Comparison of ENCODE assay signal across 14 cellular contexts in the genomic region with DNA sequence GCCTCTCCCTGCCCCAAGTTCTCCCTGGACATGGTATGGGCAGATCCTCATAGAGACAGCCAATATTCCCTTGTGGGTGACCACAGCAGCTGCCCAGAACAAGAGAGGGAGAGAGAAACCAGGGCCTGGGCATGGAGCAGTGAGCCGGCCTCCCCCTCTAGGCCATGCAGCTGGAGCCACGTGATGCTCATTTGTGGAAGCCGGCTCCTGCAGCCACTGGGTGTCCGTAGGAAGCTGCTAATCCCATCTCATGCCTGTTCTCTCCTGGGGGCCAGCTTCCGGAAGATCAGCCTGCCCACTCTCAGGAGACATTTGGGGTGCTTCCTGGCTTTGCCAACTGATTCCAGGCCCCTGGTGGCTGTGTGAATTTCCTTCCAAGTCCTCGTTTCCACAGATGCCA. TPM values are rescaled to one million over a fixed set of nuclear protein-coding genes. Genes with fewer than 3 reads are reported as not detected.
DNase-seq lines count a peak whose midpoint lies in the region; ATAC-seq, FAIRE-seq and TF ChIP-seq lines count a peak whose summit lies in the region.
"Had no signal": no experiment of that assay in that cellular context is flagged by ENCODE, and none has a peak within 500 bp of the region (broad histone marks: within the 10 kb centered on the region; RNA-seq: fewer than 3 reads in every experiment).

No MANE protein-coding gene starts in this region.

- H3K4me1 ChIP-seq in BE2C = peaks cover 18% of the 10 kb centered on the region
- H3K4me1 ChIP-seq in Panc1 (ENCODE audit: control insufficient read depth, insufficient read depth, low read length) = peaks cover 10% of the 10 kb centered on the region
- peaks cover 0 to 1% (median 0%) of the 10 kb centered on the region in 4 experiments; a peak in 2 of 7 replicates for H3K4me1 ChIP-seq in H1 (replicated peaks in 1 of 4; ENCODE audit: control insufficient read depth in 3 of 4, insufficient read depth in 4 of 4, low read length in 3 of 4)
- no peaks in the 10 kb centered on the region for H3K4me1 ChIP-seq in testis

- H3K36me3 ChIP-seq in BE2C = no peaks in the 10 kb centered on the region
- H3K36me3 ChIP-seq in Panc1 (ENCODE audit: control insufficient read depth, insufficient read depth, low read length) = no peaks in the 10 kb centered on the region
- no peaks in the 10 kb centered on the region for H3K36me3 ChIP-seq in H1 (ENCODE audit: control insufficient read depth in 2 of 4, insufficient read depth in 4 of 4, low read length in 3 of 4)
- H3K36me3 ChIP-seq in testis (ENCODE audit: low read depth, missing control alignments) = no peaks in the 10 kb centered on the region

- H3K27me3 Mint-ChIP-seq in neural crest cell (ENCODE audit: low read depth) (peaks cover 11% of the 10 kb centered on the region), HFFc6 (ENCODE audit: insufficient read depth) (peaks cover 63% of the 10 kb centered on the region)

- H3K4me3 ChIP-seq in BE2C (ENCODE audit: low read depth, low read length) (no peak overlapping the region), Panc1 (ENCODE audit: low read depth in 2 of 2, low read length in 2 of 2) (no peak overlapping the region), H1 (ENCODE audit: extremely low read depth in 1 of 4, insufficient read depth in 2 of 4, low read depth in 3 of 4, low read length in 4 of 4) (no peak overlapping the region), testis (no peak overlapping the region)

- no peak overlapping the region for H3K56ac ChIP-seq in H1 (replicated peaks; ENCODE audit: insufficient read length, low read depth, low read length)

- H3K9ac ChIP-seq in H1 (replicated peaks in 1 of 4; ENCODE audit: extremely low read depth in 1 of 4, low read depth in 3 of 4, low read length in 3 of 4) = no peak overlapping the region; a peak in 2 of 7 replicates

- H2BK12ac ChIP-seq in H1 (ENCODE audit: low read depth, low read length) = 0 out of 2 replicates have a peak overlapping the region, but pooled peaks have one; percentile 23

- H3K27me3 ChIP-seq in BE2C (no peaks in the 10 kb centered on the region), Panc1 (ENCODE audit: control insufficient read depth, insufficient read depth, low read length) (no peaks in the 10 kb centered on the region), H1 (replicated peaks in 1 of 4; ENCODE audit: control insufficient read depth in 3 of 4, extremely low read depth in 1 of 4, insufficient read depth in 3 of 4, low read length in 3 of 4) (no peaks in the 10 kb centered on the region), testis (no peaks in the 10 kb centered on the region)

- in situ Hi-C loops in Panc1 (cut with HindIII; ENCODE audit: low pct_unique_long_range_greater_than_20kb, low sequenced_read_pairs) = no loop called here

- no peaks in the 10 kb centered on the region for H3K79me2 ChIP-seq in H1 (ENCODE audit: control insufficient read depth in 1 of 2, insufficient read depth in 2 of 2, low read length in 2 of 2)

- TF ChIP-seq RAD21 in H1 (IDR thresholded peaks at IDR 0.05 in 1 of 2, conservative IDR thresholded peaks at IDR 0.05 in 1 of 2; ENCODE audit: low read depth in 2 of 2, low read length in 2 of 2) = no peak

- no peak for TF ChIP-seq EP300 in H1 (IDR thresholded peaks at IDR 0.05; ENCODE audit: borderline replicate concordance in 1 of 2, low read depth in 2 of 2, low read length in 2 of 2)

- H3K27ac ChIP-seq in Panc1 (ENCODE audit: low read length) = no peak overlapping the region
- H3K27ac ChIP-seq in H1 (ENCODE audit: low read depth, low read length) = no peak overlapping the region
- H3K27ac ChIP-seq in testis = no peak overlapping the region

- WGBS in H1 (ENCODE audit: extremely low coverage in 1 of 2, insufficient coverage in 1 of 2, insufficient read length in 1 of 2, insufficient replicate concordance in 2 of 2, low coverage in 1 of 2, low lambda C conversion rate in 2 of 2, missing lambda C conversion rate in 1 of 2), 2 experiments = 79% methylated on average over 5 of the region's 6 CpGs; no CpG with 5 or more reads in 1 of the 2 experiments
- 88 to 94% methylated on average over 2 to 4 of the region's 6 CpGs for WGBS in testis, 2 donors

- H3K27ac Mint-ChIP-seq in neural crest cell (ENCODE audit: unreplicated experiment) = peak overlapping the region; percentile 90
- no peak overlapping the region for H3K27ac Mint-ChIP-seq in HFFc6

- H4K8ac ChIP-seq in H1 (ENCODE audit: extremely low read depth, insufficient read depth, low read length) = 0 out of 2 replicates have a peak overlapping the region, but pooled peaks have one; percentile 58

- no peak overlapping the region for H3K14ac ChIP-seq in H1 (ENCODE audit: insufficient read length)

- no peak overlapping the region for H2BK15ac ChIP-seq in H1 (ENCODE audit: low read length)

- H3K4ac ChIP-seq in H1 (replicated peaks; ENCODE audit: insufficient read length, low read depth, low read length) = no peak overlapping the region

- intact Hi-C loops in Panc1 (cut with micrococcal nuclease; ENCODE audit: unreplicated experiment) (no loop called here), testis (cut with DNase I; ENCODE audit: low total_unique reads) (no loop called here)

- H4K91ac ChIP-seq in H1 (replicated peaks; ENCODE audit: insufficient read length, low read length) = peak overlapping the region; percentile 10

- TF ChIP-seq CTCF in BE2C (IDR thresholded peaks at IDR 0.05; ENCODE audit: low read depth, low read length) (no peak), Panc1 (IDR thresholded peaks at IDR 0.05) (no peak), H1 (IDR thresholded peaks at IDR 0.05; ENCODE audit: control extremely low read depth in 1 of 3, insufficient read depth in 1 of 3, low read depth in 1 of 3, low read length in 3 of 3) (no peak), neural crest cell (conservative IDR thresholded peaks at IDR 0.05) (no peak), testis (IDR thresholded peaks at IDR 0.05) (no peak), HFFc6 (IDR thresholded peaks at IDR 0.05) (no peak)

- H2BK5ac ChIP-seq in H1 (ENCODE audit: low read depth, low read length) = no peak overlapping the region

- H3K4me1 Mint-ChIP-seq in neural crest cell = peaks cover 12% of the 10 kb centered on the region
- no peaks in the 10 kb centered on the region; the same call in 1 of the 2 replicates for H3K4me1 Mint-ChIP-seq in HFFc6 (ENCODE audit: low read depth)

- H2BK120ac ChIP-seq in H1 (replicated peaks; ENCODE audit: low read depth, low read length) = no peak overlapping the region

- ATAC-seq in Panc1 = peak; percentile 60
- no peak for ATAC-seq in HG02759 (IDR thresholded peaks at IDR 0.05; ENCODE audit: unreplicated experiment)
- ATAC-seq: activated naive CD4-positive, alpha-beta T cell treated with anti-CD3 and anti-CD28 coated beads, Interleukin-2, amount 50 U/mL, for 72 hours; esophagus mucosa; left ventricle myocardium superior had no signal

- H3K18ac ChIP-seq in H1 (ENCODE audit: extremely low read depth, low read length) = no peak overlapping the region

- H3K9me3 ChIP-seq in BE2C = no peaks in the 10 kb centered on the region
- no peaks in the 10 kb centered on the region for H3K9me3 ChIP-seq in Panc1 (ENCODE audit: control insufficient read depth, insufficient read depth, low read depth, low read length)
- no peaks in the 10 kb centered on the region for H3K9me3 ChIP-seq in H1 (ENCODE audit: insufficient read depth in 2 of 2, low read depth in 1 of 2, low read length in 1 of 2)
- no peaks in the 10 kb centered on the region for H3K9me3 ChIP-seq in testis

- no peak overlapping the region for H4K5ac ChIP-seq in H1 (ENCODE audit: insufficient read length, low read depth, low read length)

- POLR2A ChIA-PET in Panc1 (lab: Charles Lee) (no interaction called here), H1 (lab: Charles Lee; ENCODE audit: partially characterized antibody) (interaction anchor here (1.0 kb wide), 1 partner anchor 37 kb away, joined by 3 read pairs; no protein-coding TSS in a partner anchor)

- CTCF ChIA-PET in Panc1 (lab: Charles Lee) (interaction anchor here (1.1 kb wide), 1 partner anchor 56 kb away, joined by 4 read pairs; no protein-coding TSS in a partner anchor), H1 (lab: Charles Lee; ENCODE audit: partially characterized antibody) (interaction anchor here (1.1 to 3.4 kb wide), 3 partner anchors 10 to 45 kb away, joined by 3 to 16 read pairs (median 8); no protein-coding TSS in a partner anchor)

- DNase-seq in BE2C (peak; percentile 46), Panc1 (ENCODE audit: low read depth, low spot score) (no peak), H1 (ENCODE audit: low read depth in 1 of 2, low spot score in 2 of 2) (no peak), neural crest cell (ENCODE audit: low read depth, low spot score) (no peak), testis (no peak), HFFc6 (no peak)
- DNase-seq in stimulated activated CD4-positive, alpha-beta T cell treated with anti-CD3 and anti-CD28 coated beads, Interleukin-15, amount 100 ng/mL, for 24 hours = no peak
- DNase-seq: activated CD4-positive, CD25-positive, alpha-beta regulatory T cell treated with anti-CD3 and anti-CD28 coated beads, Interleukin-2, amount 50 U/mL, for 72 hours; DMS79 treated with DMSO at 0.1 percent for 48 hours; left ventricle myocardium superior; NCI-H2171 treated with DMSO at 0.1 percent for 48 hours had no signal

- H3K4me2 ChIP-seq in H1 (ENCODE audit: insufficient read depth in 1 of 2, low read depth in 2 of 2, low read length in 2 of 2) = no peak overlapping the region

- TF ChIP-seq POLR2A in H1 (IDR thresholded peaks at IDR 0.05; ENCODE audit: control extremely low read depth in 1 of 2, low read depth in 2 of 2, low read length in 2 of 2) (no peak), testis (IDR thresholded peaks at IDR 0.05) (no peak)

- no peaks in the 10 kb centered on the region for H4K20me1 ChIP-seq in H1 (replicated peaks in 1 of 2; ENCODE audit: control insufficient read depth in 1 of 2, insufficient read depth in 2 of 2, low read length in 2 of 2)

- H3K36me3 Mint-ChIP-seq in neural crest cell (ENCODE audit: low read depth) (no peaks in the 10 kb centered on the region), HFFc6 (ENCODE audit: low read depth) (no peaks in the 10 kb centered on the region)
- H3K36me3 Mint-ChIP-seq: activated naive CD4-positive, alpha-beta T cell treated with anti-CD3 and anti-CD28 coated beads, Interleukin-2, amount 50 U/mL, for 72 hours had no signal

- H2BK20ac ChIP-seq in H1 (ENCODE audit: low read length) = no peak overlapping the region

- H3K4me3 Mint-ChIP-seq in neural crest cell (no peak overlapping the region), HFFc6 (no peak overlapping the region)

- no peaks in the 10 kb centered on the region for H3K9me3 Mint-ChIP-seq in neural crest cell
- no peaks in the 10 kb centered on the region for H3K9me3 Mint-ChIP-seq in HFFc6
- H3K9me3 Mint-ChIP-seq: activated naive CD4-positive, alpha-beta T cell treated with anti-CD3 and anti-CD28 coated beads, Interleukin-2, amount 50 U/mL, for 72 hours had no signal

- H3K79me1 ChIP-seq in H1 (ENCODE audit: low read depth, low read length) = no peaks in the 10 kb centered on the region

- H2AK5ac ChIP-seq in H1 (ENCODE audit: low read depth, low read length) = no peak overlapping the region

- no TSS peak for BruUV-seq in Panc1 (replicated peaks; lab: Mats Ljungman, UMichigan)

- no peak for FAIRE-seq in H1 (lab: Jason Lieb, UNC)

- 0 out of 2 replicates have a peak, but pooled peaks cover 2% of the 10 kb centered on the region for H3K23me2 ChIP-seq in H1 (ENCODE audit: low read depth, low read length)

- no peak overlapping the region for H3K23ac ChIP-seq in H1 (ENCODE audit: insufficient read length)

- H2AFZ ChIP-seq in H1 (ENCODE audit: low read length) = 0 out of 2 replicates have a peak overlapping the region, but pooled peaks have one; percentile 16

RNA-seq across cellular contexts. Expression of gene LINGO1, which starts 55.4 kb away (rescaled TPM):
- polyA plus RNA-seq in BE2C (2012; ENCODE audit: insufficient read depth, insufficient read length, low read depth) = 44.0 TPM
- total RNA-seq in Panc1 (2021; ENCODE audit: unreplicated experiment) (18.2 TPM), neural crest cell (31.0 and 36.8 TPM in 2 replicates), testis (10 to 100 TPM; 16.6 to 22.4 TPM)
- polyA plus RNA-seq in Panc1 (2012; ENCODE audit: insufficient read length) = 43.8 TPM
- 56.4 and 57.1 TPM in 2 replicates for total RNA-seq in H1 (2021; fragmentation: NEBNext Ultra II Directional; extraction: Animal tissue kit (Norgen Biotek cat#: 25700))
- polyA plus RNA-seq in H1 (2011; rRNA removed) (114 and 166 TPM in 2 replicates), testis (ENCODE audit: insufficient read depth, low read depth, low replicate concordance) (16.7 TPM)
- 51.3 TPM for polyA plus RNA-seq in H1 (2011; cell fraction: cytosol; rRNA removed)
- 94.7 TPM for polyA plus RNA-seq in H1 (2011; cell fraction: nucleus; rRNA removed)
- polyA plus RNA-seq in H1 (2012, experiment 1 of 2) = 31.6 to 91.8 TPM (median 75.5 TPM) in 4 replicates
- 55.3 TPM for polyA plus RNA-seq in H1 (2012, experiment 2 of 2)
- 73.3 TPM for polyA plus RNA-seq in H1 (2013, experiment 1 of 2)
- polyA plus RNA-seq in H1 (2013, experiment 2 of 2) = 75.1 TPM
- 33.5 and 61.7 TPM in 2 replicates for polyA minus RNA-seq in H1 (2011; rRNA and poly(A)+ RNA removed)
- 36.0 TPM for polyA minus RNA-seq in H1 (2011; cell fraction: cytosol; rRNA and poly(A)+ RNA removed)
- 39.2 TPM for polyA minus RNA-seq in H1 (2011; cell fraction: nucleus; rRNA and poly(A)+ RNA removed)
- total RNA-seq in HFFc6 (2021; fragmentation: NEBNext Ultra II Directional; extraction: Animal tissue kit (Norgen Biotek cat#: 25700)) = under 1 TPM in 2 of 6 experiments, not detected in 4; 0.09 to 0.11 TPM
- total RNA-seq: activated naive CD4-positive, alpha-beta T cell treated with anti-CD3 and anti-CD28 coated beads, Interleukin-2, amount 50 U/mL, for 72 hours had no signal

Comparison
In these comparisons a context has a peak if more than half of its experiments do, and no peak if none do; other contexts are left out.
1. RNA of gene LINGO1, which starts 55.4 kb away (total RNA-seq): 56.4 to 57.1 TPM in H1, 31.0 to 36.8 TPM in neural crest cell, 16.6 to 22.4 TPM in testis and 18.2 TPM in Panc1 (single experiment); 0.09 to 0.11 TPM in HFFc6; every median in the first group is over 10 times any median in the second.